ENCODE assay signal across 15 cellular contexts in the genomic region with DNA sequence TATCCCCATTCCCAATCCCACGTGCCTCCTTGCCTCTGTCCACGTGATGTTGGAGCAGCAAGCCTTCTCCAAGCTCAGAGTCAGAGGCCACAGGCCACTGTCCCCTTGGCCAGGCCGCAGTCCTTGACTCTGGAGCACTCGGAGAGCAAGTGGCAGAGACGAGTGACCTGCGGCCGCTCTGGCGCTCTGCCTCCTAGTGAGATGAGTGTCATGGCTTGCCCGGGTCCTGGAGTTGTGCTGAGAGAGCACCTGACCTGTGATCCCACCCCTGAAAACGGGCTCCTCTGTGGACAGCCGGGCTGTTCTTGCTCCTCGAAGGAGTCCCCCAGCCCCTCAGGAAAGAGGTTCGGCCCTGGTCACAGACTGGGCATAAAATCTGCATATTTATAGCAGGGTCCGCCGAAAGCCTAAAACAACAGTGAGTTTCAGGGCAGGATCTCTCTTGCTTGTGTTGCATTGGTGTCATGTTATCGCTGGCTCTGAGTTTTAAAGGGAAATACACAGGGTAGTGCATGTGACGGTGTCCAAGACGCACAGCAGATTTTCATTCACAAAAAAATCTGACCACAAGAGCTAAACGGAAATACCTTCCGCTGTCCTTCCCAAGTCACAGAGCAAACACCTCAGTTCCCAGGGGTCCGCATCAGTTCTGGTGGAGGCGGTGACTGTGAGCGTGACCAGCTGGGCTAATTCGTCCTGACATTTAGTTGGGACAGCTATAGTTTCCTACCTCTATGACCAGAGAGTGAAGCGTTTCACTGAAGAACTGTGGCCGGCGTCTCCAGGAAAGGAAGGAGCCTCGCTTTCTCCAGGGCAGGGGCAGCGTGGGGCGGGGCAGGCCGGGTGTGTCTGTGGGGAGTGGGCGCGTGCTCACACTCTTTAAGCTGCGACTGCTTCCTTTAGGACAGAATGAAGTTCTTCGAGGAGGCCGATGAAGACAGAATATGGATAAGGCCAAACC. TPM values are rescaled to one million over a fixed set of nuclear protein-coding genes. Genes with fewer than 3 reads are reported as not detected.
DNase-seq lines count a peak whose midpoint lies in the region; ATAC-seq, FAIRE-seq and TF ChIP-seq lines count a peak whose summit lies in the region.
"Had no signal": no experiment of that assay in that cellular context is flagged by ENCODE, and none has a peak within 500 bp of the region (broad histone marks: within the 10 kb centered on the region; RNA-seq: fewer than 3 reads in every experiment).

No MANE protein-coding gene starts in this region.

- H3K27ac ChIP-seq in RWPE1: peak overlapping the region; percentile 96
- H3K27ac ChIP-seq: PC-9 had no signal

- intact Hi-C loops in activated naive CD4-positive, alpha-beta T cell treated with anti-CD3 and anti-CD28 coated beads for 36 hours (cut with micrococcal nuclease): no loop called here
- intact Hi-C loops in sciatic nerve (cut with DNase I): loop anchor here (10.0 kb wide), 1 partner anchor 46 kb away; no protein-coding TSS in a partner anchor

- CTCF ChIA-PET in activated naive CD4-positive, alpha-beta T cell treated with anti-CD3 and anti-CD28 coated beads for 36 hours (lab: Charles Lee): interaction anchor here (1.3 to 3.3 kb wide), 2 partner anchors 8 to 78 kb away, joined by 3 to 13 read pairs; no protein-coding TSS in a partner anchor
- CTCF ChIA-PET in RWPE1 (lab: Yijun Ruan, JAX): no interaction called here

- H3K4me3 Mint-ChIP-seq in activated naive CD4-positive, alpha-beta T cell treated with anti-CD3 and anti-CD28 coated beads for 36 hours: no peak overlapping the region
- H3K4me3 Mint-ChIP-seq: T-helper 1 cell treated with Interleukin-12 subunit alpha and Interleukin-12 subunit beta and Interleukin-4 antibody, amounts not matched to agents 30 μg/mL and 1 μg/mL, for 36 hours had no signal

- TF ChIP-seq CTCF in RWPE1 (conservative IDR thresholded peaks at IDR 0.05; ENCODE audit: low read depth): no peak

- no peak for DNase-seq in activated naive CD4-positive, alpha-beta T cell treated with anti-CD3 and anti-CD28 coated beads for 36 hours
- DNase-seq in activated naive CD4-positive, alpha-beta T cell (lab: John Stamatoyannopoulos, UW): no peak
- DNase-seq in RWPE1 (ENCODE audit: low spot score) (no peak), iris pigment epithelial cell (ENCODE audit: low read depth) (peak; percentile 25), sciatic nerve (ENCODE audit: low spot score) (peak; percentile 59), HTR-8/SVneo (ENCODE audit: insufficient read length, low spot score) (no peak), NCI-H82 treated with DMSO at 0.1 percent for 48 hours (lab: John Stamatoyannopoulos, UW; ENCODE audit: unreplicated experiment) (no peak)
- DNase-seq: DMS79, left colon, NCI-H226, nucleus accumbens, PC-9 had no signal

- no peak for FAIRE-seq in HTR-8/SVneo (lab: Jason Lieb, UNC)

- H3K36me3 Mint-ChIP-seq in activated naive CD4-positive, alpha-beta T cell treated with anti-CD3 and anti-CD28 coated beads for 36 hours (ENCODE audit: low read depth): peaks cover 5% of the 10 kb centered on the region

- POLR2A ChIA-PET in RWPE1 (lab: Yijun Ruan, JAX; ENCODE audit: low non-redundant PET): no interaction called here

- peak overlapping the region; percentile 97 for H3K27ac Mint-ChIP-seq in activated naive CD4-positive, alpha-beta T cell treated with anti-CD3 and anti-CD28 coated beads for 36 hours

- no peaks in the 10 kb centered on the region for H3K27me3 Mint-ChIP-seq in activated naive CD4-positive, alpha-beta T cell treated with anti-CD3 and anti-CD28 coated beads for 36 hours (ENCODE audit: low read depth)
- H3K27me3 Mint-ChIP-seq: central memory CD8-positive, alpha-beta T cell had no signal

- ATAC-seq in sciatic nerve (no peak), HG02798 (IDR thresholded peaks at IDR 0.05; ENCODE audit: poor library complexity, unreplicated experiment) (no peak)
- ATAC-seq: left colon had no signal

- H3K4me1 Mint-ChIP-seq in activated naive CD4-positive, alpha-beta T cell treated with anti-CD3 and anti-CD28 coated beads for 36 hours (ENCODE audit: low read depth): peaks cover 37% of the 10 kb centered on the region

- H3K9me3 Mint-ChIP-seq in activated naive CD4-positive, alpha-beta T cell treated with anti-CD3 and anti-CD28 coated beads for 36 hours: no peaks in the 10 kb centered on the region
- H3K9me3 Mint-ChIP-seq: central memory CD8-positive, alpha-beta T cell; T-helper 1 cell treated with Interleukin-12 subunit alpha and Interleukin-12 subunit beta and Interleukin-4 antibody, amounts not matched to agents 30 μg/mL and 1 μg/mL, for 36 hours had no signal

RNA-seq across cellular contexts. Expression of gene FASN, which starts 10.3 kb away (rescaled TPM):
- total RNA-seq in activated naive CD4-positive, alpha-beta T cell treated with anti-CD3 and anti-CD28 coated beads for 36 hours: 100 to 1,000 TPM; 183 to 195 TPM
- 280 TPM for total RNA-seq in sciatic nerve

RNA-seq across cellular contexts. Expression of gene DUS1L, which starts 42.7 kb away (rescaled TPM):
- 100 to 1,000 TPM; 132 to 133 TPM for total RNA-seq in activated naive CD4-positive, alpha-beta T cell treated with anti-CD3 and anti-CD28 coated beads for 36 hours
- 57.1 TPM for total RNA-seq in sciatic nerve

RNA-seq across cellular contexts. Expression of gene GPS1, which starts 56.6 kb away (rescaled TPM):
- total RNA-seq in activated naive CD4-positive, alpha-beta T cell treated with anti-CD3 and anti-CD28 coated beads for 36 hours: 10 to 100 TPM; 91.0 to 91.3 TPM
- 68.2 TPM for total RNA-seq in sciatic nerve

RNA-seq across cellular contexts. Expression of gene RFNG, which starts 56.7 kb away (rescaled TPM):
- total RNA-seq in activated naive CD4-positive, alpha-beta T cell treated with anti-CD3 and anti-CD28 coated beads for 36 hours: 10 to 100 TPM; 17.6 to 18.0 TPM
- total RNA-seq in sciatic nerve: 42.4 TPM

Comparison
In these comparisons a context has a peak if more than half of its experiments do, and no peak if none do; other contexts are left out.
1. DNase-seq: peak in iris pigment epithelial cell (single experiment) and sciatic nerve (single experiment); none in activated naive CD4-positive, alpha-beta T cell treated with anti-CD3 and anti-CD28 coated beads for 36 hours (single experiment), activated naive CD4-positive, alpha-beta T cell (0 of 4), RWPE1 (single experiment), HTR-8/SVneo (single experiment) and NCI-H82 treated with DMSO at 0.1 percent for 48 hours (single experiment).